10 cellular contexts compared by ENCODE assay signal in the genomic region with DNA sequence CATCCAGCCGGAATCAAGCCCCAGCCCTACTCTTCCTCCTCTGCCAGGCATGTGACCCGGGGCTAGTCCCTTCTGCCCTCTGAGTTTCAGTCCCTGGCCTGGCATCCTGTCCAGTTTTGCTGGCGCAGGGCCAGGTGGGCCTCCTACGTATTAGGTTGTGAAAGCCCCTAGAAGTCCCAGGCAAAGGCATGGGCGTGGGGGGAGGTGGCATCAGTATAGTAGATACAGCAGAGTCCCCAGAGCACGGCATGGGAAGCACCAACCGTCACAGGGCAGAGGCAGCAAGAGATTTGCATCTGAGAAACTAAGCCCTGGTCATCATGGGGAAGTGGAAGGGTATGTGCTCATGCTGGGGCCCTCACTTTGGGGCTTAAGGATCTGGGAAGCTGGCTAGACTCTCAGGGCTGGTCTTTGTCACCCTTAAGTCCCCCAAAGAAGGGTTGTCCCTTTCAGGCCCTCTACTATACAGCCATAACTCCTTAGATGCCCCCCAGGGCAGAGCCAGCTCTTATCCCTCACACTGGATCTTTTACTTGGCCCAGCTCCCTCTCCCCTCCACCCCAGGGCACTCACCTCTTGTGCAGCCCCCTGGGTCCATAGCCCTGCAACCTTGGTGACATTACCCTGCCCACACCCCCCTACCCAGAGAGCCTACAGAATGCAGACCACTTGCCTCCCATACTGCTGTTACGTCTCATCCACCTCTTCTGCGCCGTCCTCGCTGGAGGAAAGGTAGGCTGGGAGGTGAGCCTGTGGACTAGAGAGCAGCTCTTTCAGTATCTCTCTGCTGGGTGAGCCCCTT. TPM values are rescaled to one million over a fixed set of nuclear protein-coding genes. Genes with fewer than 3 reads are reported as not detected.
DNase-seq lines count a peak whose midpoint lies in the region; ATAC-seq and TF ChIP-seq lines count a peak whose summit lies in the region.
"Had no signal": no experiment of that assay in that cellular context is flagged by ENCODE, and none has a peak within 500 bp of the region (broad histone marks: within the 10 kb centered on the region; RNA-seq: fewer than 3 reads in every experiment).

No MANE protein-coding gene starts in this region.

- no peaks in the 10 kb centered on the region for H3K9me3 Mint-ChIP-seq in T-cell
- H3K9me3 Mint-ChIP-seq in natural killer cell, result no peaks in the 10 kb centered on the region

- intact Hi-C loops in natural killer cell (cut with micrococcal nuclease), result no loop called here

- peak overlapping the region in 1 of 3 donors; percentile 67 for H3K4me3 Mint-ChIP-seq in T-cell
- H3K4me3 Mint-ChIP-seq in natural killer cell, result no peak overlapping the region

- TF ChIP-seq CTCF in GM12865 (IDR thresholded peaks at IDR 0.05; ENCODE audit: insufficient read depth, low read depth, low read length, missing control alignments) (no peak), natural killer cell (IDR thresholded peaks at IDR 0.05) (no peak)

- H3K27ac Mint-ChIP-seq in T-cell, result peak overlapping the region; percentile 78 to 95
- H3K27ac Mint-ChIP-seq in natural killer cell, result peak overlapping the region; percentile 84 to 88

- POLR2A ChIA-PET in T-cell (lab: Charles Lee), result no interaction called here

- peak; percentile 90 for DNase-seq in GM12865 (ENCODE audit: low read depth)
- DNase-seq in T-cell, result no peak
- DNase-seq in natural killer cell, result no peak
- DNase-seq in cortex of kidney (lab: John Stamatoyannopoulos, UW), result no peak
- no peak for DNase-seq in NCI-H2171 treated with DMSO at 0.1 percent for 48 hours (lab: John Stamatoyannopoulos, UW)
- DNase-seq in NCI-H1105 (lab: John Stamatoyannopoulos, UW), result no peak
- DNase-seq: KBM-7 had no signal

- H3K27me3 Mint-ChIP-seq in T-cell (no peaks in the 10 kb centered on the region), natural killer cell (ENCODE audit: low read depth in 2 of 2) (no peaks in the 10 kb centered on the region)

- H3K4me1 Mint-ChIP-seq in T-cell (peaks cover 47 to 63% (median 52%) of the 10 kb centered on the region in 3 donors), natural killer cell (peaks cover 30 to 65% of the 10 kb centered on the region in 2 donors)

- CTCF ChIA-PET in T-cell (lab: Charles Lee), result no interaction called here

- peak; percentile 23 for ATAC-seq in GM21367 (IDR thresholded peaks at IDR 0.05; ENCODE audit: unreplicated experiment)
- no peak for ATAC-seq in T-cell (replicated peaks in 1 of 4)
- no peak for ATAC-seq in natural killer cell
- no peak for ATAC-seq in HG03460 (IDR thresholded peaks at IDR 0.05; ENCODE audit: unreplicated experiment)
- ATAC-seq: Panc1 had no signal

- H3K4me3 ChIP-seq in GM12865 (ENCODE audit: low read depth, low read length), result peak overlapping the region; percentile 3

- H3K36me3 Mint-ChIP-seq in T-cell (peaks cover 15% of the 10 kb centered on the region), natural killer cell (no peaks in the 10 kb centered on the region)

RNA-seq across cellular contexts. Expression of a gene that starts 11.3 kb away (rescaled TPM):
- total RNA-seq in T-cell, result 100 to 1,000 TPM; 141 to 206 (median 182) TPM
- total RNA-seq in natural killer cell, result 100 to 1,000 TPM; 453 to 536 (median 532) TPM

RNA-seq across cellular contexts. Expression of a gene that starts 14.2 kb away (rescaled TPM):
- total RNA-seq in T-cell, result 10 to 100 TPM; 66.5 to 78.4 (median 72.8) TPM
- total RNA-seq in natural killer cell, result 100 to 1,000 TPM; 104 to 114 (median 111) TPM
